1 cellular context compared by ENCODE assay signal in the genomic region with DNA sequence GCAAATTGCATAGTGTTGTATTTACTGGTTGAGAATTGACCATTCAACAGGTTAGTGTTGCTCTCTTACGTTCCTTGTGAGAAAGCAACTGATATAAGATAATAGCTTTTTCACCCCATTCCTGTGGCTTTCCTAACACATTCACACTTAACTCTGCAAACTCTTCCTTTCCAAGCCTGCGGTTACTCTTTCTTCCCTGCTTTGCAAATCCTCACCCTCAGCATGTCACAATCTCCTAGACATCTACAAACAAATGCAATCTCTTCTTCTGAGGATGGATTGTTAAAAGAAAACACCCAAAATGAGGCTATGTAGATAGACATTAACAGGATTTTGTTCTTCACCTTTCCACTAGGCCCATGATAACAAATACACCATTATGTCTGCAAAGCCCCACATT.
TF ChIP-seq lines count a peak whose summit lies in the region.

No MANE protein-coding gene starts in this region.

TF ChIP-seq in WTC11, 78 proteins besides CTCF, POLR2A, EP300 and RAD21 (continued from another document):
- TF ChIP-seq, protein P1, sequence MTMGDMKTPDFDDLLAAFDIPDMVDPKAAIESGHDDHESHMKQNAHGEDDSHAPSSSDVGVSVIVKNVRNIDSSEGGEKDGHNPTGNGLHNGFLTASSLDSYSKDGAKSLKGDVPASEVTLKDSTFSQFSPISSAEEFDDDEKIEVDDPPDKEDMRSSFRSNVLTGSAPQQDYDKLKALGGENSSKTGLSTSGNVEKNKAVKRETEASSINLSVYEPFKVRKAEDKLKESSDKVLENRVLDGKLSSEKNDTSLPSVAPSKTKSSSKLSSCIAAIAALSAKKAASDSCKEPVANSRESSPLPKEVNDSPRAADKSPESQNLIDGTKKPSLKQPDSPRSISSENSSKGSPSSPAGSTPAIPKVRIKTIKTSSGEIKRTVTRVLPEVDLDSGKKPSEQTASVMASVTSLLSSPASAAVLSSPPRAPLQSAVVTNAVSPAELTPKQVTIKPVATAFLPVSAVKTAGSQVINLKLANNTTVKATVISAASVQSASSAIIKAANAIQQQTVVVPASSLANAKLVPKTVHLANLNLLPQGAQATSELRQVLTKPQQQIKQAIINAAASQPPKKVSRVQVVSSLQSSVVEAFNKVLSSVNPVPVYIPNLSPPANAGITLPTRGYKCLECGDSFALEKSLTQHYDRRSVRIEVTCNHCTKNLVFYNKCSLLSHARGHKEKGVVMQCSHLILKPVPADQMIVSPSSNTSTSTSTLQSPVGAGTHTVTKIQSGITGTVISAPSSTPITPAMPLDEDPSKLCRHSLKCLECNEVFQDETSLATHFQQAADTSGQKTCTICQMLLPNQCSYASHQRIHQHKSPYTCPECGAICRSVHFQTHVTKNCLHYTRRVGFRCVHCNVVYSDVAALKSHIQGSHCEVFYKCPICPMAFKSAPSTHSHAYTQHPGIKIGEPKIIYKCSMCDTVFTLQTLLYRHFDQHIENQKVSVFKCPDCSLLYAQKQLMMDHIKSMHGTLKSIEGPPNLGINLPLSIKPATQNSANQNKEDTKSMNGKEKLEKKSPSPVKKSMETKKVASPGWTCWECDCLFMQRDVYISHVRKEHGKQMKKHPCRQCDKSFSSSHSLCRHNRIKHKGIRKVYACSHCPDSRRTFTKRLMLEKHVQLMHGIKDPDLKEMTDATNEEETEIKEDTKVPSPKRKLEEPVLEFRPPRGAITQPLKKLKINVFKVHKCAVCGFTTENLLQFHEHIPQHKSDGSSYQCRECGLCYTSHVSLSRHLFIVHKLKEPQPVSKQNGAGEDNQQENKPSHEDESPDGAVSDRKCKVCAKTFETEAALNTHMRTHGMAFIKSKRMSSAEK (CRISPR knock-in tag; IDR thresholded peaks at IDR 0.05; ENCODE audit: borderline replicate concordance) = no peak
- TF ChIP-seq, protein P2, sequence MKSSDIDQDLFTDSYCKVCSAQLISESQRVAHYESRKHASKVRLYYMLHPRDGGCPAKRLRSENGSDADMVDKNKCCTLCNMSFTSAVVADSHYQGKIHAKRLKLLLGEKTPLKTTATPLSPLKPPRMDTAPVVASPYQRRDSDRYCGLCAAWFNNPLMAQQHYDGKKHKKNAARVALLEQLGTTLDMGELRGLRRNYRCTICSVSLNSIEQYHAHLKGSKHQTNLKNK (CRISPR knock-in tag; IDR thresholded peaks at IDR 0.05) = no peak
- TF ChIP-seq E2F5 (CRISPR knock-in tag; IDR thresholded peaks at IDR 0.05) (no peak), RELA (CRISPR knock-in tag; IDR thresholded peaks at IDR 0.05; ENCODE audit: borderline replicate concordance) (no peak)
